9 cellular contexts compared by ENCODE assay signal in genomic region chr15:64527263-64527984, GRCh38.
DNase-seq lines count a peak whose midpoint lies in the region; ATAC-seq, FAIRE-seq and TF ChIP-seq lines count a peak whose summit lies in the region.
"Had no signal": no experiment of that assay in that cellular context is flagged by ENCODE, and none has a peak within 500 bp of the region (broad histone marks: within the 10 kb centered on the region; RNA-seq: fewer than 3 reads in every experiment).

No MANE protein-coding gene starts in this region.

- POLR2A ChIA-PET in A549 (lab: Yijun Ruan, JAX) = no interaction called here

- 85% methylated on average over 4 of the region's 4 CpGs for WGBS in A549 (ENCODE audit: missing lambda C conversion rate)
- no CpG with 5 or more reads among the region's 4 CpGs for WGBS in H9 (ENCODE audit: extremely low coverage, insufficient read length, low lambda C conversion rate)

- H3T11ph ChIP-seq in H9 (ENCODE audit: low read length) = no peak overlapping the region

- H3K27me3 Mint-ChIP-seq in H9 (ENCODE audit: low read depth) = no peaks in the 10 kb centered on the region

- no peak for TF ChIP-seq POLR2A in A549 (IDR thresholded peaks at IDR 0.05; ENCODE audit: low read length)

- no peak overlapping the region for H2BK20ac ChIP-seq in H9 (ENCODE audit: low read depth, low read length, poor library complexity, severe bottlenecking)

- H3K18ac ChIP-seq in H9 (ENCODE audit: insufficient read length, low read depth, low read length) = no peak overlapping the region

- H2BK12ac ChIP-seq in H9 (ENCODE audit: insufficient read length, low read depth, low read length) = no peak overlapping the region

- peaks cover 0 to 9% (median 8%) of the 10 kb centered on the region in 3 experiments; a peak in 5 of 7 replicates for H3K36me3 Mint-ChIP-seq in H9 (ENCODE audit: insufficient read depth in 1 of 3, low read depth in 3 of 3)

- no peak overlapping the region for H3K4me3 Mint-ChIP-seq in H9

- ATAC-seq in A549 (peak; percentile 80 to 88), GM19395 (IDR thresholded peaks at IDR 0.05; ENCODE audit: unreplicated experiment) (no peak)
- ATAC-seq: left lobe of liver had no signal

- TF ChIP-seq RAD21 in A549 (conservative IDR thresholded peaks at IDR 0.05 in 1 of 2, IDR thresholded peaks at IDR 0.05 in 1 of 2) = no peak

- H4K20me1 ChIP-seq in H9 (ENCODE audit: control insufficient read depth, insufficient read depth, insufficient read length) = no peaks in the 10 kb centered on the region

- no peak overlapping the region for H4K91ac ChIP-seq in H9 (ENCODE audit: insufficient read length, low read depth, low read length)

- H3K9me3 Mint-ChIP-seq in H9 = no peaks in the 10 kb centered on the region

- no peak overlapping the region for H2BK5ac ChIP-seq in H9 (ENCODE audit: insufficient read length, low read length)

- H3K27ac ChIP-seq in A549 = no peak overlapping the region
- H3K27ac ChIP-seq in H9 (ENCODE audit: insufficient read length, low read depth, low read length) = no peak overlapping the region

- H2BK15ac ChIP-seq in H9 (ENCODE audit: low read depth, low read length) = no peak overlapping the region

- no peak overlapping the region for H2AK5ac ChIP-seq in H9 (ENCODE audit: insufficient read length, low read length)

- no peaks in the 10 kb centered on the region for H3K27me3 ChIP-seq in H9 (ENCODE audit: insufficient read depth, low read length)

- no peak overlapping the region for H2BK120ac ChIP-seq in H9 (ENCODE audit: low read depth, low read length, poor library complexity, severe bottlenecking)

- H3K27ac Mint-ChIP-seq in H9 = peak overlapping the region in 2 of 3 experiments; percentile 8 to 34; a peak in 3 of 7 replicates

- H4K8ac ChIP-seq in H9 (replicated peaks; ENCODE audit: insufficient read length, low read depth, low read length) = no peak overlapping the region

- FAIRE-seq in A549 (lab: Jason Lieb, UNC) = no peak

- no peaks in the 10 kb centered on the region for H3K9me3 ChIP-seq in A549
- H3K9me3 ChIP-seq in H9 (ENCODE audit: control insufficient read depth, low read depth, low read length) = no peaks in the 10 kb centered on the region

- no peak for TF ChIP-seq CTCF in A549 (IDR thresholded peaks at IDR 0.05)
- TF ChIP-seq CTCF in H9 (conservative IDR thresholded peaks at IDR 0.05) = no peak

- H4K5ac ChIP-seq in H9 (ENCODE audit: insufficient read length, low read depth, low read length) = no peak overlapping the region

- no peak overlapping the region for H3K9ac ChIP-seq in H9 (ENCODE audit: extremely low read depth, insufficient read length, low read length)

- H3K23ac ChIP-seq in H9 (ENCODE audit: insufficient read length, low read depth, low read length) = no peak overlapping the region

- no peak overlapping the region for H3K4ac ChIP-seq in H9 (ENCODE audit: low read depth, low read length)

- no peak overlapping the region for H3K14ac ChIP-seq in H9 (ENCODE audit: insufficient read depth, low read length)

- DNase-seq in A549 (ENCODE audit: low read depth in 1 of 2, low spot score in 1 of 2) = peak; percentile 38 to 50
- no peak for DNase-seq in H9
- peak; percentile 23 for DNase-seq in SW480 (ENCODE audit: low spot score)
- DNase-seq in fibroblast of peridontal ligament (ENCODE audit: extremely low read depth) = peak; percentile 74
- DNase-seq in epidermal melanocyte (ENCODE audit: insufficient read length, low spot score) = no peak
- no peak for DNase-seq in DMS153 treated with DMSO at 0.1 percent for 48 hours (lab: John Stamatoyannopoulos, UW; ENCODE audit: unreplicated experiment)
- no peak for DNase-seq in NCI-H82 (lab: John Stamatoyannopoulos, UW)

- peaks cover 30% of the 10 kb centered on the region for H3K4me1 ChIP-seq in A549
- no peaks in the 10 kb centered on the region for H3K4me1 ChIP-seq in H9 (ENCODE audit: insufficient read depth, low read length)

- no peaks in the 10 kb centered on the region for H3K23me2 ChIP-seq in H9 (ENCODE audit: insufficient read length, low read depth, low read length, poor library complexity, severe bottlenecking)

- no peak overlapping the region for H3K4me3 ChIP-seq in A549

- peaks cover 23% of the 10 kb centered on the region for H3K79me1 ChIP-seq in H9 (ENCODE audit: insufficient read depth, low read depth, low read length, poor library complexity, severe bottlenecking)

- H3K56ac ChIP-seq in H9 (ENCODE audit: insufficient read length, low read depth, low read length) = no peak overlapping the region

- H3K79me2 ChIP-seq in H9 (ENCODE audit: insufficient read depth, low read length) = peaks cover 24% of the 10 kb centered on the region; the same call in 1 of the 2 replicates

- H2AFZ ChIP-seq in H9 (ENCODE audit: low read length) = no peak overlapping the region

- no peak for TF ChIP-seq EP300 in A549 (IDR thresholded peaks at IDR 0.05)

- H3K4me1 Mint-ChIP-seq in H9 = peaks cover 25 to 29% of the 10 kb centered on the region in 2 experiments

- CTCF ChIA-PET in A549 (lab: Yijun Ruan, JAX) = interaction anchor here (1.2 kb wide), 1 partner anchor 41 kb away, joined by 5 read pairs; no protein-coding TSS in a partner anchor

- H3K4me2 ChIP-seq in A549 = peak overlapping the region; percentile 3; the same call in 1 of the 3 replicates
- H3K4me2 ChIP-seq in H9 (ENCODE audit: insufficient read depth, insufficient read length, low read length) = no peak overlapping the region

TF ChIP-seq in A549, 52 proteins besides CTCF, POLR2A, EP300 and RAD21:
- no peak for TF ChIP-seq FOSL2 (IDR thresholded peaks at IDR 0.05)
- TF ChIP-seq FOSL2 (CRISPR knock-in tag; IDR thresholded peaks at IDR 0.05) = peak; percentile 54; the same call in 1 of the 2 replicates
- no peak for TF ChIP-seq HES2 (IDR thresholded peaks at IDR 0.05)
- TF ChIP-seq HOXB5 (CRISPR knock-in tag; IDR thresholded peaks at IDR 0.05) = no peak
- TF ChIP-seq, protein P1, sequence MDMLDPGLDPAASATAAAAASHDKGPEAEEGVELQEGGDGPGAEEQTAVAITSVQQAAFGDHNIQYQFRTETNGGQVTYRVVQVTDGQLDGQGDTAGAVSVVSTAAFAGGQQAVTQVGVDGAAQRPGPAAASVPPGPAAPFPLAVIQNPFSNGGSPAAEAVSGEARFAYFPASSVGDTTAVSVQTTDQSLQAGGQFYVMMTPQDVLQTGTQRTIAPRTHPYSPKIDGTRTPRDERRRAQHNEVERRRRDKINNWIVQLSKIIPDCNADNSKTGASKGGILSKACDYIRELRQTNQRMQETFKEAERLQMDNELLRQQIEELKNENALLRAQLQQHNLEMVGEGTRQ (IDR thresholded peaks at IDR 0.05) = no peak
- 0 out of 2 replicates have a peak, but pooled peaks have one; percentile 28 for TF ChIP-seq NFE2L2 (conservative IDR thresholded peaks at IDR 0.05; ENCODE audit: low read length)
TF ChIP-seq in A549: peak in this region for 2.

Comparison
In these comparisons a context has a peak if more than half of its experiments do, and no peak if none do; other contexts are left out.
1. DNase-seq: peak in A549 (2 of 2), SW480 (single experiment) and fibroblast of peridontal ligament (single experiment); none in H9 (single experiment), epidermal melanocyte (single experiment), DMS153 treated with DMSO at 0.1 percent for 48 hours (single experiment) and NCI-H82 (single experiment).